ENCODE assay signal across 1 cellular context in genomic region chr22:36928181-36928580, GRCh38.
TF ChIP-seq lines count a peak whose summit lies in the region.

No MANE protein-coding gene starts in this region.

TF ChIP-seq in H1, 55 proteins besides CTCF, POLR2A, EP300 and RAD21 (continued from another document):
- TF ChIP-seq E2F6 (IDR thresholded peaks at IDR 0.05): no peak
- TF ChIP-seq JUND (IDR thresholded peaks at IDR 0.05; ENCODE audit: low read length): no peak
- TF ChIP-seq CHD2 (IDR thresholded peaks at IDR 0.05; ENCODE audit: low read length): no peak
- TF ChIP-seq MAX (IDR thresholded peaks at IDR 0.05): no peak
